34 cellular contexts compared by ENCODE assay signal in the genomic region with DNA sequence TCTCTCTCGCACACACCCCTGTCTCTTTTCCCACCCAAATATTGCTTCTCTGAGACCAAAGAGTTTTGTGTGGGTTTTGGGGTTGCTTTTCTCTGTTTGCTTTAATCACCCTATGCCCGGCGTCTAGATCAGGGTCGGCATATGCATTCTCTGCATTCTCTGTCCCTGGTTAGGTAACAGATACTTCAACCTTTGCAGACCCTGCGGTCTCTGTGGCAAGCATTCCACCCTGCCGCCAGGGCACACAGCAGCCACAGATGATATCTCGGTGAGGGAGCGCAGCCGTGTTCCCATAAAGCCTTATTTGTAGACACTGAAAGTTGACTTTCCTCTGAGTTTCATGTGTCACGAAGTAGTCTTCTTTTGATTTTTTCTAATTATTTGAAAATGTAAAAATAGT.
"Had no signal": no experiment of that assay in that cellular context is flagged by ENCODE, and none has a peak within 500 bp of the region (broad histone marks: within the 10 kb centered on the region; RNA-seq: fewer than 3 reads in every experiment).

No MANE protein-coding gene starts in this region.

- H3K36me3 ChIP-seq: MG63, Peyer's patch had no signal

- H3K27me3 ChIP-seq: MG63, Peyer's patch had no signal

- H3K27ac ChIP-seq: Peyer's patch, RWPE1 had no signal

- H3K4me3 Mint-ChIP-seq: activated CD4-positive, alpha-beta memory T cell treated with anti-CD3 and anti-CD28 coated beads for 36 hours; activated naive CD4-positive, alpha-beta T cell treated with anti-CD3 and anti-CD28 coated beads for 36 hours; activated T-cell treated with anti-CD3 and anti-CD28 coated beads, Interleukin-2, amount 50 U/mL, for 4 hours; activated T-helper 1 cell treated with anti-CD3 and anti-CD28 coated beads, Interleukin-12 subunit alpha, Interleukin-12 subunit beta, Interleukin-2, Interleukin-4 antibody, amounts not matched to agents 30 ng/mL and 10 ng/mL and 1 ng/mL, durations not matched to agents 14 hours and 24 hours and 36 hours; brain; T-helper 2 cell treated with Interferon-gamma antibody and Interleukin-4, amounts not matched to agents 5 μg/mL and 100 μg/mL, for 36 hours; WTC11 had no signal

- H3K36me3 Mint-ChIP-seq: activated CD4-positive, alpha-beta memory T cell treated with anti-CD3 and anti-CD28 coated beads for 36 hours; brain had no signal

- H3K9me3 Mint-ChIP-seq: activated T-cell treated with anti-CD3 and anti-CD28 coated beads, Interleukin-2, amount 50 U/mL, for 4 hours had no signal

- H3K27ac Mint-ChIP-seq: activated CD4-positive, alpha-beta memory T cell treated with anti-CD3 and anti-CD28 coated beads for 36 hours; activated naive CD4-positive, alpha-beta T cell treated with anti-CD3 and anti-CD28 coated beads for 36 hours; activated naive CD4-positive, alpha-beta T cell treated with anti-CD3 and anti-CD28 coated beads, Interleukin-2, amount 50 U/mL, for 72 hours; activated T-helper 1 cell treated with anti-CD3 and anti-CD28 coated beads, Interleukin-12 subunit alpha, Interleukin-12 subunit beta, Interleukin-2, Interleukin-4 antibody, amounts not matched to agents 30 ng/mL and 10 ng/mL and 1 ng/mL, durations not matched to agents 14 hours and 24 hours and 36 hours; T-helper 2 cell treated with Interferon-gamma antibody and Interleukin-4, amounts not matched to agents 5 μg/mL and 100 μg/mL, for 36 hours; WTC11 had no signal

- H3K4me1 ChIP-seq: Peyer's patch had no signal

- H3K4me1 Mint-ChIP-seq: WTC11 had no signal

- H3K9me3 ChIP-seq: MG63, Peyer's patch had no signal

- DNase-seq: activated CD4-positive, alpha-beta memory T cell treated with anti-CD3 and anti-CD28 coated beads for 36 hours; activated CD4-positive, alpha-beta T cell treated with anti-CD3 and anti-CD28 coated beads for 4 hours; activated CD4-positive, alpha-beta T cell treated with anti-CD3 and anti-CD28 coated beads, Interleukin-2, amount 50 U/mL, for 1 hour; activated CD8-positive, alpha-beta memory T cell treated with anti-CD3 and anti-CD28 coated beads, Interleukin-2, amount 50 U/mL, for 4 hours; activated gamma-delta T cell treated with Interleukin-2 at 50 U/mL for 16 hours; activated naive CD4-positive, alpha-beta T cell treated with anti-CD3 and anti-CD28 coated beads for 36 hours; activated T-cell treated with anti-CD3 and anti-CD28 coated beads for 4 hours; activated T-cell treated with anti-CD3 and anti-CD28 coated beads, Interleukin-2, amount 50 U/mL, for 4 hours; anterior cingulate cortex; caudate nucleus; Kasumi-1; KG1; MG63; NCI-H1048; NCI-H1105 treated with DMSO at 0.1 percent for 48 hours; NCI-H1436; NCI-H1694; NCI-H1930; NCI-H2081 treated with DMSO at 0.1 percent for 48 hours; NCI-H226; NCI-H446 treated with DMSO at 0.1 percent for 48 hours; NCI-H524; NCI-H69; NCI-H82; PC-3; Peyer's patch; Right ventricle myocardium superior; SW 1271 had no signal

- H3K4me3 ChIP-seq: MG63, Peyer's patch had no signal
